In the genomic region with DNA sequence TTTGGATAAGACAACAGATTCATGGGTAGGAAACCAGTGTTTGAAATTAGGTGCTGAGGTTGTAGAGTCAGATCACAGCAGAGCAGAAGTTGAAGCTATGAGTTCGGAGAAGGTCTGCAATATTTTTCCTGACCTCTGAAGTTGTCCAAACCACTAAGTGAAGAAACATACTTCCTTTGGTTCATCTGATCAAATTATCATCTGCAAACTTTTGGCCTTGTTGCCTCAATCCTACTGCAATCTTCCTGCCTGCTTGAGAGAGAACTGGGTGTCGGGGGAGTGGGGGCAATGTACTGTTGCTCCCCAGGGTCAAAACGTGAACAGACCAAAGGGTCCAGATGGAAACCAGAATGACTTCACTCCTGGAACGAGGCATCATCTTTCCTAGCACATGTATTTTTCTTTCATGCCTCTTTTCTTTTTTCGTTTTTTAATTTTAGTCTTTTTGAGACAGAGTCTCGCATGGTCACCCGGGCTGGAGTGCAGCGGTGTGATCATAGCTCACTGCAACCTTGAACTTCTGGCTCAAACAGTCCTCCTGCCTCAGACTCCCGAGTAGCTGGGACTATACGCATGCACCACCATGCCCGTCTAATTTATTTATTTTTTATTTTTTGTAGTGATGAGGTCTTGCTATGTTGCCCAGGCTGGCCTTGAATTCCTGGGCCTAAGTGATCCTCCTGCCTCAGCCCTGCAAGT, we compare ENCODE assay signal across 1 cellular context.
TF ChIP-seq lines count a peak whose summit lies in the region.

No MANE protein-coding gene starts in this region.

TF ChIP-seq in H1, 55 proteins besides CTCF, POLR2A, EP300 and RAD21:
- TF ChIP-seq SUZ12 (IDR thresholded peaks at IDR 0.05; ENCODE audit: low read length) (no peak), SP1 (IDR thresholded peaks at IDR 0.05; ENCODE audit: low read depth, low read length) (no peak), CHD1 (IDR thresholded peaks at IDR 0.05; ENCODE audit: low read depth, low read length) (no peak), SIRT6 (IDR thresholded peaks at IDR 0.05; ENCODE audit: low read length) (no peak), CREB1 (IDR thresholded peaks at IDR 0.05) (no peak), RBBP5 (IDR thresholded peaks at IDR 0.05; ENCODE audit: borderline replicate concordance, low read depth, low read length) (no peak), TAF1 (IDR thresholded peaks at IDR 0.05; ENCODE audit: low read depth, low read length) (no peak), SIN3A (conservative IDR thresholded peaks at IDR 0.05 in 1 of 2, IDR thresholded peaks at IDR 0.05 in 1 of 2; ENCODE audit: low read depth in 1 of 2, low read length in 2 of 2) (no peak), KDM4A (IDR thresholded peaks at IDR 0.05; ENCODE audit: low read depth, low read length, severe bottlenecking) (no peak), JUN (IDR thresholded peaks at IDR 0.05; ENCODE audit: low read depth, low read length) (no peak), KDM1A (IDR thresholded peaks at IDR 0.05; ENCODE audit: borderline replicate concordance, low read length) (no peak), BACH1 (IDR thresholded peaks at IDR 0.05; ENCODE audit: low read length) (no peak), MAFK (IDR thresholded peaks at IDR 0.05; ENCODE audit: low read depth, low read length) (no peak), BRCA1 (IDR thresholded peaks at IDR 0.05; ENCODE audit: low read depth, low read length) (no peak)
- TF ChIP-seq, protein P1, sequence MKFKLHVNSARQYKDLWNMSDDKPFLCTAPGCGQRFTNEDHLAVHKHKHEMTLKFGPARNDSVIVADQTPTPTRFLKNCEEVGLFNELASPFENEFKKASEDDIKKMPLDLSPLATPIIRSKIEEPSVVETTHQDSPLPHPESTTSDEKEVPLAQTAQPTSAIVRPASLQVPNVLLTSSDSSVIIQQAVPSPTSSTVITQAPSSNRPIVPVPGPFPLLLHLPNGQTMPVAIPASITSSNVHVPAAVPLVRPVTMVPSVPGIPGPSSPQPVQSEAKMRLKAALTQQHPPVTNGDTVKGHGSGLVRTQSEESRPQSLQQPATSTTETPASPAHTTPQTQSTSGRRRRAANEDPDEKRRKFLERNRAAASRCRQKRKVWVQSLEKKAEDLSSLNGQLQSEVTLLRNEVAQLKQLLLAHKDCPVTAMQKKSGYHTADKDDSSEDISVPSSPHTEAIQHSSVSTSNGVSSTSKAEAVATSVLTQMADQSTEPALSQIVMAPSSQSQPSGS (IDR thresholded peaks at IDR 0.05; ENCODE audit: low read length) = no peak
